ENCODE assay signal across 26 cellular contexts in the genomic region with DNA sequence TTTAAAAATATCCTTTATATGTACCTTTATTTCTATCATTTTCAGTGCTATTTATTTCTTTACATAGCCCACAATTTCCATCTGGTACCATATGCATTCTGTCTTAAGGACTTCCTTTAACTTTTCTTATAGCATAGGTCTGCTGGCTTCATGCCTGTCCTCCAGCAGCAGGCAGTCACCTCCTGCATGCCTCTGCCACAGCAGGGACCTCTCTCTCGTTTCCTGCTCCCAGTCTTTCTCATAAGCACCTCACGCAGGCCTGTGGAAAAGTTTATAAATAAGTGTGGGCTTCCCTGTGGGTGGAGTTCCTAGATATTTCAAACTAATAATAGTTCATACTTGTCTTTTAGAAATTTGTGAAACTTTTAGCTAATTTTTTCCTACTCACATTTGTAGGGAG.
"Had no signal": no experiment of that assay in that cellular context is flagged by ENCODE, and none has a peak within 500 bp of the region (broad histone marks: within the 10 kb centered on the region; RNA-seq: fewer than 3 reads in every experiment).

No MANE protein-coding gene starts in this region.

- H3K4me3 Mint-ChIP-seq: dendritic cell treated with granulocyte-macrophage colony-stimulating factor and Interleukin-4, amounts not matched to agents 40 ng/mL and 50 ng/mL, for 4 days; effector memory CD8-positive, alpha-beta T cell; memory B cell; natural killer cell treated with Interleukin-12 subunit alpha and Interleukin-12 subunit beta and Interleukin-15 and Interleukin-18, amount 100 ng/mL, for 72 hours; stimulated activated memory B cell treated with anti-CD40 and anti-IgM and Interleukin-4, amounts not matched to agents 10 μg/mL and 1 μg/mL and 100 μg/mL, for 72 hours; stimulated activated naive CD8-positive, alpha-beta T cell treated with anti-CD3 and anti-CD28 coated beads, Interleukin-15, Interleukin-2, amounts not matched to agents 100 ng/mL and 50 ng/mL, for 24 hours had no signal

- DNase-seq: effector memory CD8-positive, alpha-beta T cell; esophagus squamous epithelium; foreskin fibroblast; glutamatergic neuron; kidney; left cardiac atrium; left ventricle myocardium inferior; lower lobe of right lung; midbrain; occipital lobe; pancreas; right lobe of liver; spleen; stimulated activated CD4-positive, alpha-beta T cell treated with anti-CD3 and anti-CD28 coated beads, Interleukin-15, amount 100 ng/mL, for 24 hours; stimulated activated CD4-positive, alpha-beta T cell treated with anti-CD3 and anti-CD28 coated beads, Interleukin-1b, Interleukin-23, amount 100 ng/mL, for 48 hours; stimulated activated CD4-positive, alpha-beta T cell treated with anti-CD3 and anti-CD28 coated beads, Interleukin-4, amount 100 ng/mL, for 24 hours; tibial artery; upper lobe of left lung; uterus had no signal

- H3K27ac ChIP-seq: esophagus squamous epithelium, gastroesophageal sphincter, left ventricle myocardium inferior, lower lobe of right lung, pancreas, right lobe of liver, spleen, tibial artery, upper lobe of left lung, uterus had no signal

- H3K36me3 ChIP-seq: esophagus squamous epithelium, gastroesophageal sphincter, left ventricle myocardium inferior, lower lobe of right lung, pancreas, right lobe of liver, spleen, tibial artery, upper lobe of left lung, uterus had no signal

- H3K27me3 ChIP-seq: esophagus squamous epithelium, gastroesophageal sphincter, pancreas, right lobe of liver, spleen, tibial artery, upper lobe of left lung, uterus had no signal

- ATAC-seq: effector memory CD8-positive, alpha-beta T cell; gastroesophageal sphincter; left cardiac atrium; lower lobe of right lung; natural killer cell treated with Interleukin-12 subunit alpha and Interleukin-12 subunit beta and Interleukin-15 and Interleukin-18, amount 100 ng/mL, for 72 hours; pancreas; right lobe of liver; stimulated activated memory B cell treated with anti-CD40 and anti-IgM and Interleukin-4, amounts not matched to agents 10 μg/mL and 1 μg/mL and 100 μg/mL, for 72 hours had no signal

- H3K27ac Mint-ChIP-seq: dendritic cell treated with granulocyte-macrophage colony-stimulating factor and Interleukin-4, amounts not matched to agents 40 ng/mL and 50 ng/mL, for 4 days; effector memory CD8-positive, alpha-beta T cell; memory B cell; natural killer cell treated with Interleukin-12 subunit alpha and Interleukin-12 subunit beta and Interleukin-15 and Interleukin-18, amount 100 ng/mL, for 72 hours; progenitor cell of endocrine pancreas; stimulated activated memory B cell treated with anti-CD40 and anti-IgM and Interleukin-4, amounts not matched to agents 10 μg/mL and 1 μg/mL and 100 μg/mL, for 72 hours had no signal

- H3K27me3 Mint-ChIP-seq: dendritic cell treated with granulocyte-macrophage colony-stimulating factor and Interleukin-4, amounts not matched to agents 40 ng/mL and 50 ng/mL, for 4 days; effector memory CD8-positive, alpha-beta T cell; memory B cell; natural killer cell treated with Interleukin-12 subunit alpha and Interleukin-12 subunit beta and Interleukin-15 and Interleukin-18, amount 100 ng/mL, for 72 hours; progenitor cell of endocrine pancreas; stimulated activated memory B cell treated with anti-CD40 and anti-IgM and Interleukin-4, amounts not matched to agents 10 μg/mL and 1 μg/mL and 100 μg/mL, for 72 hours; stimulated activated naive CD8-positive, alpha-beta T cell treated with anti-CD3 and anti-CD28 coated beads, Interleukin-15, Interleukin-2, amounts not matched to agents 100 ng/mL and 50 ng/mL, for 24 hours had no signal

- H3K9me3 Mint-ChIP-seq: dendritic cell treated with granulocyte-macrophage colony-stimulating factor and Interleukin-4, amounts not matched to agents 40 ng/mL and 50 ng/mL, for 4 days; effector memory CD8-positive, alpha-beta T cell; memory B cell had no signal

- H3K4me1 ChIP-seq: lower lobe of right lung, spleen, uterus had no signal

- H3K4me3 ChIP-seq: esophagus squamous epithelium, gastroesophageal sphincter, left ventricle myocardium inferior, lower lobe of right lung, pancreas, right lobe of liver, spleen, tibial artery, upper lobe of left lung, uterus had no signal
